In the genomic region with DNA sequence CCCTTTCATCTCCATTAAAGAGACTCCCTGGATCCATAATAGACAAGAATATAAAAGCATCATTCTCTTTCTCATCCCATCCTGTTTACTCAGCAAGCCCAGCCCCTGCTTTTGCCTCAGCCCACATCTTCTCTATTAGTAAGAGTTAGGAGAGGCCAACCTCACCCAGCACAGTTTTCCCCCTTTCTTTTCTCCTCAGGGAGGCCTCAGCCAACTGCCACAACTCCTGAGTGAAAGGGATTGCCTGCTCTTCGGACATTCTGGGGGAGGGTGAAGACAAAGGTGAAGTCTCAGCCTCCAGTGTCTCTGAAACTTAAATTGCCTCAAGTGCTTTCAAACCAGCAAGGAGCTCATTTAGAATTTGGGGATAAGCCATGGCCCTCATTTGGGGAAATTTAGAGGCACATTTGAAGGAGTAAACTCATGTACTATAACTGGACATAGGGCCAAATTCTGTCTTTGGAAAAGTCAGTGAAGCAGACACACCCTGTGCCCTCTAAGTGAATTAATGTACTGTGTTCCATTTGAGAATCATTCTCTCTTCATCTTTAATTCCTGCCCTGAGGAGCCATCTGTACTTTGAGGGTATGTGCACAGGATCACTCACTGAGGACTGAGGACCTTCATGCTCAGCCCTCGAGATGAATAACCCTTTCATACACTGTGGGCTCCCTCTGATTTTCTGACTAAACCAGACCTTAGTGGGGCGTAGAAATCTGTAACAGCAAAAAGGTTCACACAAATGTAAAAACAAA, we compare ENCODE assay signal across 13 cellular contexts.
"Had no signal": no experiment of that assay in that cellular context is flagged by ENCODE, and none has a peak within 500 bp of the region (broad histone marks: within the 10 kb centered on the region; RNA-seq: fewer than 3 reads in every experiment).

No MANE protein-coding gene starts in this region.

- H3K9ac ChIP-seq: parathyroid adenoma had no signal

- H3K4me3 Mint-ChIP-seq: activated naive CD4-positive, alpha-beta T cell treated with anti-CD3 and anti-CD28 coated beads for 36 hours; activated T-helper 17 cell treated with anti-CD3 and anti-CD28 coated beads, Interleukin-2, amount 50 U/mL, for 72 hours had no signal

- H3K4me1 ChIP-seq: colonic mucosa, parathyroid adenoma had no signal

- H3K27me3 ChIP-seq: colonic mucosa, hepatocyte, stomach had no signal

- H3K4me3 ChIP-seq: colonic mucosa, hepatocyte, stomach, thoracic aorta had no signal

- H3K4me2 ChIP-seq: hepatocyte had no signal

- H3K36me3 ChIP-seq: colonic mucosa, stomach, thoracic aorta had no signal

- H3K27me3 Mint-ChIP-seq: activated T-helper 17 cell treated with anti-CD3 and anti-CD28 coated beads, Interleukin-2, amount 50 U/mL, for 72 hours had no signal

- DNase-seq: activated CD4-positive, alpha-beta T cell treated with anti-CD3 and anti-CD28 coated beads, Interleukin-2, amount 50 U/mL, for 1 hour; activated naive CD4-positive, alpha-beta T cell treated with anti-CD3 and anti-CD28 coated beads for 36 hours; activated T-cell treated with anti-CD3 and anti-CD28 coated beads for 4 hours; colonic mucosa; effector CD8-positive, alpha-beta T cell; kidney glomerular epithelial cell; mesendoderm; stimulated activated CD4-positive, alpha-beta T cell treated with anti-CD3 and anti-CD28 coated beads, Interleukin-4, amount 100 ng/mL, for 24 hours; stomach had no signal

- ATAC-seq: activated T-helper 17 cell treated with anti-CD3 and anti-CD28 coated beads, Interleukin-2, amount 50 U/mL, for 72 hours had no signal

- H3K9me3 ChIP-seq: colonic mucosa, stomach, thoracic aorta had no signal

- H3K4me1 Mint-ChIP-seq: activated T-helper 17 cell treated with anti-CD3 and anti-CD28 coated beads, Interleukin-2, amount 50 U/mL, for 72 hours had no signal

- H3K79me2 ChIP-seq: hepatocyte, parathyroid adenoma had no signal

- H3K27ac Mint-ChIP-seq: activated naive CD4-positive, alpha-beta T cell treated with anti-CD3 and anti-CD28 coated beads for 36 hours; activated T-helper 17 cell treated with anti-CD3 and anti-CD28 coated beads, Interleukin-2, amount 50 U/mL, for 72 hours had no signal

- H3K9me3 Mint-ChIP-seq: activated naive CD4-positive, alpha-beta T cell treated with anti-CD3 and anti-CD28 coated beads for 36 hours; activated T-helper 17 cell treated with anti-CD3 and anti-CD28 coated beads, Interleukin-2, amount 50 U/mL, for 72 hours had no signal

- H2AFZ ChIP-seq: hepatocyte, parathyroid adenoma had no signal

- H3K27ac ChIP-seq: colonic mucosa, hepatocyte, parathyroid adenoma, stomach, thoracic aorta had no signal
